ENCODE assay signal across 24 cellular contexts in the genomic region with DNA sequence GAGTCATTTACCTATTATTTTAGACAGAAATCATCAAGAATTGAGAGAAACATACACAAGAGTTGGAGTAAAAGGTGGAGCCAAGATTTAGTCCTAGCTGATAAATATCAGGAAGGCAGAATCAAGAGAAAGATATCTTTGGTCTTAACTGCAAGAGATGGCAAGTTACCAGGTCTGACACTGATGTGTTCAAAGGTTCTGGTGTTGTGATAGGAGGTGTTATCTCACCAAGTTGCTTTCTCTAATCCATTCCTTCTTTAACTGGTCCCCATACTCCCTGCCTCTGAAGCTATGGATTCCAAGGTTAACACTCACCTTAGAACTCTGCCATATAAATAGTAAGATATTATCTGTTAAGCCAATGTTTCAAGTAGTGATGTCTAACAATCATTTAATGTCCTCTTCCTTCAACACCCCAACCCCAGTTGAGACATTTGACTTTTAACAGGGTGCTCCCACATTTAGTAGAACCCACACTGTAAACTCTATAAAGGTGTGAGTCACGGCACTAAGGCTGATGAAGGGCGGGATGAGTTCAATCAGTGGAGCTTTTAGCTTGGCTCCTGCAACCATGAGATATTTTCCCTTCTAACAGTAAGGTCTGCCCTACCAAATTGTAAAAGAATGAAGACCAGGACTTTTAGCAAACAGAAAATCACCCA.
"Had no signal": no experiment of that assay in that cellular context is flagged by ENCODE, and none has a peak within 500 bp of the region (broad histone marks: within the 10 kb centered on the region; RNA-seq: fewer than 3 reads in every experiment).

No MANE protein-coding gene starts in this region.

- H3K9me3 ChIP-seq: SJCRH30, SK-N-SH had no signal

- H3K4me3 Mint-ChIP-seq: activated CD4-positive, alpha-beta memory T cell treated with anti-CD3 and anti-CD28 coated beads, Interleukin-2, amount 10 ng/mL, durations not matched to agents 7 days and 5 days; activated CD4-positive, alpha-beta T cell treated with anti-CD3 and anti-CD28 coated beads, Interleukin-2, amount 10 ng/mL, durations not matched to agents 7 days and 5 days; activated naive CD4-positive, alpha-beta T cell treated with anti-CD3 and anti-CD28 coated beads, Interleukin-2, amount 10 ng/mL, durations not matched to agents 7 days and 5 days; activated naive CD8-positive, alpha-beta T cell treated with anti-CD3 and anti-CD28 coated beads for 36 hours; activated T-cell treated with anti-CD3 and anti-CD28 coated beads, Interleukin-2, amount 50 U/mL, for 72 hours; central memory CD8-positive, alpha-beta T cell had no signal

- H3K4me1 Mint-ChIP-seq: activated CD4-positive, alpha-beta memory T cell treated with anti-CD3 and anti-CD28 coated beads, Interleukin-2, amount 10 ng/mL, durations not matched to agents 7 days and 5 days; activated CD4-positive, alpha-beta T cell treated with anti-CD3 and anti-CD28 coated beads, Interleukin-2, amount 10 ng/mL, durations not matched to agents 7 days and 5 days; activated naive CD4-positive, alpha-beta T cell treated with anti-CD3 and anti-CD28 coated beads, Interleukin-2, amount 10 ng/mL, durations not matched to agents 7 days and 5 days; activated naive CD8-positive, alpha-beta T cell treated with anti-CD3 and anti-CD28 coated beads for 36 hours; central memory CD8-positive, alpha-beta T cell had no signal

- H3K4me3 ChIP-seq: SJCRH30 had no signal

- H3K27me3 Mint-ChIP-seq: activated CD4-positive, alpha-beta memory T cell treated with anti-CD3 and anti-CD28 coated beads, Interleukin-2, amount 10 ng/mL, durations not matched to agents 7 days and 5 days; activated CD4-positive, alpha-beta T cell treated with anti-CD3 and anti-CD28 coated beads, Interleukin-2, amount 10 ng/mL, durations not matched to agents 7 days and 5 days; activated naive CD4-positive, alpha-beta T cell treated with anti-CD3 and anti-CD28 coated beads, Interleukin-2, amount 10 ng/mL, durations not matched to agents 7 days and 5 days; activated naive CD8-positive, alpha-beta T cell treated with anti-CD3 and anti-CD28 coated beads for 36 hours; central memory CD8-positive, alpha-beta T cell had no signal

- H3K36me3 ChIP-seq: SJCRH30 had no signal

- DNase-seq: activated CD4-positive, alpha-beta memory T cell treated with anti-CD3 and anti-CD28 coated beads, Interleukin-2, amount 10 ng/mL, durations not matched to agents 7 days and 5 days; activated CD4-positive, alpha-beta T cell treated with anti-CD3 and anti-CD28 coated beads, Interleukin-2, amount 10 ng/mL, durations not matched to agents 7 days and 5 days; activated CD4-positive, CD25-positive, alpha-beta regulatory T cell; activated gamma-delta T cell treated with Interleukin-2 at 50 U/mL for 16 hours; activated naive CD4-positive, alpha-beta T cell treated with anti-CD3 and anti-CD28 coated beads, Interleukin-2, amount 10 ng/mL, durations not matched to agents 7 days and 5 days; activated naive CD8-positive, alpha-beta T cell treated with anti-CD3 and anti-CD28 coated beads for 36 hours; activated T-cell treated with anti-CD3 and anti-CD28 coated beads for 4 hours; activated T-cell treated with anti-CD3 and anti-CD28 coated beads, Interleukin-2, amount 50 U/mL, for 72 hours; IMR-90; Kasumi-1; KBM-7; NCI-H1092; NCI-H2029; NCI-H2107; NCI-H2171 treated with DMSO at 0.1 percent for 48 hours; NCI-H226; NCI-H69; NK-92 treated with Interleukin-12 subunit alpha and Interleukin-12 subunit beta, amount 100 ng/mL, for 24 hours; SJCRH30; SK-N-SH; T-helper 1 cell had no signal

- ATAC-seq: activated T-cell treated with anti-CD3 and anti-CD28 coated beads, Interleukin-2, amount 50 U/mL, for 72 hours had no signal

- H3K27ac ChIP-seq: SJCRH30, VCaP had no signal

- H3K9me2 ChIP-seq: SK-N-SH had no signal

- H3K27me3 ChIP-seq: SJCRH30 had no signal

- H3K9me3 Mint-ChIP-seq: activated CD4-positive, alpha-beta memory T cell treated with anti-CD3 and anti-CD28 coated beads, Interleukin-2, amount 10 ng/mL, durations not matched to agents 7 days and 5 days; activated CD4-positive, alpha-beta T cell treated with anti-CD3 and anti-CD28 coated beads, Interleukin-2, amount 10 ng/mL, durations not matched to agents 7 days and 5 days; activated T-cell treated with anti-CD3 and anti-CD28 coated beads, Interleukin-2, amount 50 U/mL, for 72 hours; activated T-helper 2 cell treated with anti-CD3 and anti-CD28 coated beads, Interferon-gamma antibody, Interleukin-2, Interleukin-4, amounts not matched to agents 10 μg/mL and 5 μg/mL and 100 μg/mL, durations not matched to agents 14 hours and 24 hours and 36 hours had no signal

- H3K9ac ChIP-seq: SK-N-SH had no signal

- H3K27ac Mint-ChIP-seq: activated CD4-positive, alpha-beta memory T cell treated with anti-CD3 and anti-CD28 coated beads, Interleukin-2, amount 10 ng/mL, durations not matched to agents 7 days and 5 days; activated CD4-positive, alpha-beta T cell treated with anti-CD3 and anti-CD28 coated beads, Interleukin-2, amount 10 ng/mL, durations not matched to agents 7 days and 5 days; activated naive CD4-positive, alpha-beta T cell treated with anti-CD3 and anti-CD28 coated beads, Interleukin-2, amount 10 ng/mL, durations not matched to agents 7 days and 5 days; activated naive CD8-positive, alpha-beta T cell treated with anti-CD3 and anti-CD28 coated beads for 36 hours; activated T-cell treated with anti-CD3 and anti-CD28 coated beads, Interleukin-2, amount 50 U/mL, for 72 hours; activated T-helper 2 cell treated with anti-CD3 and anti-CD28 coated beads, Interferon-gamma antibody, Interleukin-2, Interleukin-4, amounts not matched to agents 10 μg/mL and 5 μg/mL and 100 μg/mL, durations not matched to agents 14 hours and 24 hours and 36 hours had no signal

- H3K36me3 Mint-ChIP-seq: activated naive CD4-positive, alpha-beta T cell treated with anti-CD3 and anti-CD28 coated beads, Interleukin-2, amount 10 ng/mL, durations not matched to agents 7 days and 5 days; activated naive CD8-positive, alpha-beta T cell treated with anti-CD3 and anti-CD28 coated beads for 36 hours had no signal

- H3K4me1 ChIP-seq: SJCRH30 had no signal

- H3K4me2 ChIP-seq: SK-N-SH had no signal
